ENCODE assay signal across 28 cellular contexts in genomic region chr4:80229128-80229527, GRCh38. TPM values are rescaled to one million over a fixed set of nuclear protein-coding genes. Genes with fewer than 3 reads are reported as not detected.
DNase-seq lines count a peak whose midpoint lies in the region; ATAC-seq and TF ChIP-seq lines count a peak whose summit lies in the region.
"Had no signal": no experiment of that assay in that cellular context is flagged by ENCODE, and none has a peak within 500 bp of the region (broad histone marks: within the 10 kb centered on the region; RNA-seq: fewer than 3 reads in every experiment).

No MANE protein-coding gene starts in this region.

- H3K9me3 Mint-ChIP-seq in endodermal cell (no peaks in the 10 kb centered on the region), endothelial cell (ENCODE audit: unreplicated experiment) (no peaks in the 10 kb centered on the region)
- H3K9me3 Mint-ChIP-seq: activated naive CD8-positive, alpha-beta T cell treated with anti-CD3 and anti-CD28 coated beads, Interleukin-2, amount 10 ng/mL, durations not matched to agents 7 days and 5 days; dendritic cell treated with granulocyte-macrophage colony-stimulating factor and Interleukin-4, amounts not matched to agents 40 ng/mL and 50 ng/mL, for 4 days; mesothelial cell of epicardium; naive thymus-derived CD8-positive, alpha-beta T cell; T-helper 1 cell treated with Interleukin-12 subunit alpha and Interleukin-12 subunit beta and Interleukin-4 antibody, amounts not matched to agents 30 μg/mL and 1 μg/mL, for 36 hours had no signal

- no peak overlapping the region for H3K27ac ChIP-seq in OCI-LY3 (ENCODE audit: low read length)
- H3K27ac ChIP-seq in endodermal cell (ENCODE audit: low read depth, low read length), result no peak overlapping the region
- H3K27ac ChIP-seq: A549, upper lobe of right lung had no signal

- no peaks in the 10 kb centered on the region for H3K9me3 ChIP-seq in OCI-LY3 (ENCODE audit: insufficient read depth, low read length)
- H3K9me3 ChIP-seq in endodermal cell (ENCODE audit: control insufficient read depth, low read length), result no peaks in the 10 kb centered on the region
- H3K9me3 ChIP-seq: A549, upper lobe of right lung had no signal

- TF ChIP-seq CTCF in OCI-LY3 (IDR thresholded peaks at IDR 0.05; ENCODE audit: low read depth, low read length) (no peak), endodermal cell (conservative IDR thresholded peaks at IDR 0.05) (no peak), endothelial cell (IDR thresholded peaks at IDR 0.05; ENCODE audit: unreplicated experiment) (no peak)

- H3K4me3 Mint-ChIP-seq in endodermal cell (no peak overlapping the region), endothelial cell (ENCODE audit: unreplicated experiment) (no peak overlapping the region)
- H3K4me3 Mint-ChIP-seq: activated CD8-positive, alpha-beta T cell treated with anti-CD3 and anti-CD28 coated beads, Interleukin-2, amount 10 ng/mL, durations not matched to agents 7 days and 5 days; activated naive CD8-positive, alpha-beta T cell treated with anti-CD3 and anti-CD28 coated beads, Interleukin-2, amount 10 ng/mL, durations not matched to agents 7 days and 5 days; dendritic cell treated with granulocyte-macrophage colony-stimulating factor and Interleukin-4, amounts not matched to agents 40 ng/mL and 50 ng/mL, for 4 days; mesothelial cell of epicardium; naive thymus-derived CD8-positive, alpha-beta T cell; T-helper 1 cell treated with Interleukin-12 subunit alpha and Interleukin-12 subunit beta and Interleukin-4 antibody, amounts not matched to agents 30 μg/mL and 1 μg/mL, for 36 hours had no signal

- H3K27me3 Mint-ChIP-seq in endodermal cell (ENCODE audit: insufficient read depth), result peaks cover 24% of the 10 kb centered on the region
- no peaks in the 10 kb centered on the region for H3K27me3 Mint-ChIP-seq in endothelial cell (ENCODE audit: unreplicated experiment)
- H3K27me3 Mint-ChIP-seq: dendritic cell treated with granulocyte-macrophage colony-stimulating factor and Interleukin-4, amounts not matched to agents 40 ng/mL and 50 ng/mL, for 4 days had no signal

- no peaks in the 10 kb centered on the region for H3K36me3 ChIP-seq in OCI-LY3 (replicated peaks; ENCODE audit: low read depth, low read length)
- H3K36me3 ChIP-seq in endodermal cell (ENCODE audit: control insufficient read depth, insufficient read depth, low read length), result no peaks in the 10 kb centered on the region
- H3K36me3 ChIP-seq: upper lobe of right lung had no signal

- no peaks in the 10 kb centered on the region for H4K20me1 ChIP-seq in OCI-LY3 (ENCODE audit: insufficient read depth, low read length)

- peak; percentile 23 for ATAC-seq in GM18502 (IDR thresholded peaks at IDR 0.05; ENCODE audit: poor library complexity, unreplicated experiment)
- ATAC-seq in GM19467 (IDR thresholded peaks at IDR 0.05; ENCODE audit: unreplicated experiment), result peak; percentile 22
- peak; percentile 14 for ATAC-seq in HG02852 (IDR thresholded peaks at IDR 0.05; ENCODE audit: unreplicated experiment)
- ATAC-seq in GM21528 (IDR thresholded peaks at IDR 0.05; ENCODE audit: low FRiP score, unreplicated experiment), result no peak
- ATAC-seq: A549; activated CD8-positive, alpha-beta T cell treated with anti-CD3 and anti-CD28 coated beads, Interleukin-2, amount 10 ng/mL, durations not matched to agents 7 days and 5 days; naive thymus-derived CD8-positive, alpha-beta T cell; upper lobe of right lung had no signal

- H3K4me3 ChIP-seq in OCI-LY3 (ENCODE audit: low read length), result no peak overlapping the region
- no peak overlapping the region for H3K4me3 ChIP-seq in endodermal cell (ENCODE audit: low read length)
- H3K4me3 ChIP-seq: A549, upper lobe of right lung had no signal

- H3K4me1 ChIP-seq in OCI-LY3 (ENCODE audit: low read length), result peaks cover 14% of the 10 kb centered on the region
- no peaks in the 10 kb centered on the region for H3K4me1 ChIP-seq in endodermal cell (ENCODE audit: control insufficient read depth, insufficient read depth, low read length)
- H3K4me1 ChIP-seq: A549, upper lobe of right lung had no signal

- H3K4me2 ChIP-seq in OCI-LY3 (ENCODE audit: low read length), result peak overlapping the region; percentile 39
- H3K4me2 ChIP-seq: A549 had no signal

- 76 to 78% methylated on average over 2 of the region's 2 CpGs for WGBS in endodermal cell (ENCODE audit: insufficient coverage in 1 of 2, insufficient read length in 1 of 2), 2 experiments

- no peak overlapping the region for H3K27ac Mint-ChIP-seq in endodermal cell
- H3K27ac Mint-ChIP-seq in endothelial cell (ENCODE audit: unreplicated experiment), result no peak overlapping the region
- H3K27ac Mint-ChIP-seq: activated CD8-positive, alpha-beta T cell treated with anti-CD3 and anti-CD28 coated beads, Interleukin-2, amount 10 ng/mL, durations not matched to agents 7 days and 5 days; activated naive CD8-positive, alpha-beta T cell treated with anti-CD3 and anti-CD28 coated beads, Interleukin-2, amount 10 ng/mL, durations not matched to agents 7 days and 5 days; dendritic cell treated with granulocyte-macrophage colony-stimulating factor and Interleukin-4, amounts not matched to agents 40 ng/mL and 50 ng/mL, for 4 days; mesothelial cell of epicardium; naive thymus-derived CD8-positive, alpha-beta T cell; T-helper 1 cell treated with Interleukin-12 subunit alpha and Interleukin-12 subunit beta and Interleukin-4 antibody, amounts not matched to agents 30 μg/mL and 1 μg/mL, for 36 hours had no signal

- H3K27me3 ChIP-seq in OCI-LY3 (ENCODE audit: low read depth, low read length) (no peaks in the 10 kb centered on the region), endodermal cell (ENCODE audit: control insufficient read depth, insufficient read depth, low read length, poor library complexity, severe bottlenecking) (peaks cover 45% of the 10 kb centered on the region)

- no peaks in the 10 kb centered on the region for H3K79me2 ChIP-seq in OCI-LY3 (ENCODE audit: low read length)

- H3K4me1 Mint-ChIP-seq in endodermal cell (no peaks in the 10 kb centered on the region), endothelial cell (ENCODE audit: unreplicated experiment) (peaks cover 3% of the 10 kb centered on the region)
- H3K4me1 Mint-ChIP-seq: activated naive CD8-positive, alpha-beta T cell treated with anti-CD3 and anti-CD28 coated beads, Interleukin-2, amount 10 ng/mL, durations not matched to agents 7 days and 5 days; mesothelial cell of epicardium; naive thymus-derived CD8-positive, alpha-beta T cell had no signal

- no peaks in the 10 kb centered on the region for H3K36me3 Mint-ChIP-seq in endodermal cell (ENCODE audit: low read depth)
- H3K36me3 Mint-ChIP-seq in endothelial cell (ENCODE audit: low read depth, unreplicated experiment), result no peaks in the 10 kb centered on the region
- H3K36me3 Mint-ChIP-seq: activated naive CD8-positive, alpha-beta T cell treated with anti-CD3 and anti-CD28 coated beads, Interleukin-2, amount 10 ng/mL, durations not matched to agents 7 days and 5 days; mesothelial cell of epicardium; naive thymus-derived CD8-positive, alpha-beta T cell had no signal

- DNase-seq in endodermal cell, result no peak
- DNase-seq in DMS79 (lab: John Stamatoyannopoulos, UW), result no peak
- DNase-seq in endothelial cell (ENCODE audit: low spot score), result no peak
- DNase-seq: activated CD4-positive, alpha-beta T cell treated with anti-CD3 and anti-CD28 coated beads for 1 hour; activated CD8-positive, alpha-beta T cell treated with anti-CD3 and anti-CD28 coated beads, Interleukin-2, amount 10 ng/mL, durations not matched to agents 7 days and 5 days; activated effector memory CD4-positive, alpha-beta T cell treated with anti-CD3 and anti-CD28 coated beads, Interleukin-2, amount 50 U/mL, for 16 hours; activated naive CD8-positive, alpha-beta T cell treated with anti-CD3 and anti-CD28 coated beads, Interleukin-2, amount 10 ng/mL, durations not matched to agents 7 days and 5 days; caudate nucleus; DND-41; islet precursor cell; Kasumi-1; naive thymus-derived CD8-positive, alpha-beta T cell; NCI-H187; NCI-H2171 treated with DMSO at 0.1 percent for 48 hours; NCI-H69; occipital lobe; stimulated activated CD4-positive, alpha-beta T cell treated with anti-CD3 and anti-CD28 coated beads, Interleukin-2, amount 100 ng/mL, for 24 hours; upper lobe of right lung had no signal

- H3K9ac ChIP-seq in OCI-LY3 (ENCODE audit: low read length), result no peak overlapping the region
- no peak overlapping the region for H3K9ac ChIP-seq in endodermal cell (ENCODE audit: extremely low read depth, low read length, poor library complexity, severe bottlenecking)

- no peak overlapping the region for H2AFZ ChIP-seq in OCI-LY3 (ENCODE audit: low read depth, low read length)

RNA-seq across cellular contexts. Expression of gene PRDM8, which starts 31.8 kb away (rescaled TPM):
- total RNA-seq in endodermal cell, result not detected
- 1.6 TPM for polyA plus RNA-seq in endodermal cell (2013, experiment 1 of 2)
- polyA plus RNA-seq in endodermal cell (2013, experiment 2 of 2), result 0.95 TPM
- 30.5 TPM for total RNA-seq in endothelial cell (ENCODE audit: unreplicated experiment)

RNA-seq across cellular contexts. Expression of gene FGF5, which starts 37.3 kb away (rescaled TPM):
- total RNA-seq in endodermal cell, result 1 to 10 TPM in 1 of 2 donors, under 1 TPM in 1; 0.49 to 1.6 TPM
- polyA plus RNA-seq in endodermal cell (2013, experiment 1 of 2), result not detected
- 0.08 TPM for polyA plus RNA-seq in endodermal cell (2013, experiment 2 of 2)
- not detected for total RNA-seq in endothelial cell (ENCODE audit: unreplicated experiment)
- total RNA-seq: activated CD8-positive, alpha-beta T cell treated with anti-CD3 and anti-CD28 coated beads, Interleukin-2, amount 10 ng/mL, durations not matched to agents 7 days and 5 days; activated naive CD8-positive, alpha-beta T cell treated with anti-CD3 and anti-CD28 coated beads, Interleukin-2, amount 10 ng/mL, durations not matched to agents 7 days and 5 days; liver; naive thymus-derived CD8-positive, alpha-beta T cell; upper lobe of right lung had no signal
- polyA plus RNA-seq: naive thymus-derived CD8-positive, alpha-beta T cell had no signal

Comparison
In these comparisons a context has a peak if more than half of its experiments do, and no peak if none do; other contexts are left out.
1. RNA of gene PRDM8, which starts 31.8 kb away (total RNA-seq): 30.5 TPM in endothelial cell (single experiment); not detected in endodermal cell; every median in the first group is over 10 times any median in the second.